ENCODE assay signal across 17 cellular contexts in the genomic region with DNA sequence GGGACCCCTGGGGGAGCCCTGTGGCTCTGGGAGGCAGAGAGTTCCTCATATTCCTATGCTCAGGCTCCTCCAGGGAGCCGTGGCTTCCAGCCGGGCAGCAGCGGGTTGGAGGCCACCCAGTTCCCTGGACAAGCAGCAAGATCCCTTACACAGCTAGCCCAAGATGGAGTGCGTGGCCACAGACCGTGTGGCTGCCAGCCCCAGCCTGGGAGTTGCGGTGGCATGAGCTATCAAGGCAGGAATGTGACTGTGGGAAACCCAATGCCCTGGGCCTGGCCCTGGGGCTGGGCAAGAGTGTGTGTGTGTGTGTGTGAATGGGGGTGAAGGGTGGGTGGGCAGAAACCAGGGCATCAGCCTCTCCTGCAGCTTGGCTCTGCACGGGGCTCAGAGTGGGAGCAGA.
DNase-seq lines count a peak whose midpoint lies in the region; ATAC-seq, FAIRE-seq and TF ChIP-seq lines count a peak whose summit lies in the region.
"Had no signal": no experiment of that assay in that cellular context is flagged by ENCODE, and none has a peak within 500 bp of the region (broad histone marks: within the 10 kb centered on the region; RNA-seq: fewer than 3 reads in every experiment).

No MANE protein-coding gene starts in this region.

- no peaks in the 10 kb centered on the region for H3K36me3 Mint-ChIP-seq in activated T-helper 17 cell treated with anti-CD3 and anti-CD28 coated beads, Interleukin-2, amount 50 U/mL, for 72 hours (ENCODE audit: low read depth)

- H3K27ac ChIP-seq in stomach (no peak overlapping the region), WERI-Rb-1 (no peak overlapping the region)

- no peaks in the 10 kb centered on the region for H3K4me1 Mint-ChIP-seq in activated T-helper 17 cell treated with anti-CD3 and anti-CD28 coated beads, Interleukin-2, amount 50 U/mL, for 72 hours

- H3K27me3 ChIP-seq in stomach, result no peaks in the 10 kb centered on the region
- no peaks in the 10 kb centered on the region for H3K27me3 ChIP-seq in WERI-Rb-1 (ENCODE audit: insufficient read depth, low read depth, severe bottlenecking)

- H3K9me3 ChIP-seq in stomach (no peaks in the 10 kb centered on the region), WERI-Rb-1 (ENCODE audit: severe bottlenecking) (no peaks in the 10 kb centered on the region)

- H3K4me3 ChIP-seq in stomach (no peak overlapping the region), WERI-Rb-1 (ENCODE audit: low read depth, low read length) (no peak overlapping the region)

- H3K4me1 ChIP-seq in stomach, result no peaks in the 10 kb centered on the region

- intact Hi-C loops in stomach (cut with DNase I; ENCODE audit: low total_unique reads), result no loop called here

- H3K27me3 Mint-ChIP-seq in activated T-helper 17 cell treated with anti-CD3 and anti-CD28 coated beads, Interleukin-2, amount 50 U/mL, for 72 hours, result no peaks in the 10 kb centered on the region
- H3K27me3 Mint-ChIP-seq: CD4-positive, alpha-beta T cell had no signal

- no peak for TF ChIP-seq EP300 in stomach (IDR thresholded peaks at IDR 0.05)

- H3K36me3 ChIP-seq in stomach (peaks cover 0 to 2% (median 0%) of the 10 kb centered on the region in 4 donors), WERI-Rb-1 (no peaks in the 10 kb centered on the region)

- WGBS in stomach, 5 donors, result 78 to 93% (median 89%) methylated on average over 5 to 7 of the region's 7 CpGs

- ATAC-seq in HG02610 (IDR thresholded peaks at IDR 0.05; ENCODE audit: unreplicated experiment), result no peak
- ATAC-seq in activated T-helper 17 cell treated with anti-CD3 and anti-CD28 coated beads, Interleukin-2, amount 50 U/mL, for 72 hours (replicated peaks), result no peak

- peak; percentile 48 for DNase-seq in AG08395 (ENCODE audit: low spot score)
- DNase-seq in ELR (ENCODE audit: low read depth), result peak; percentile 14
- DNase-seq in RCC 7860 (ENCODE audit: low spot score), result peak; percentile 22
- peak; percentile 93 for DNase-seq in myocyte (ENCODE audit: low read depth)
- DNase-seq in stomach, result no peak
- DNase-seq in WERI-Rb-1, result no peak
- DNase-seq: Calu3; CD4-positive, alpha-beta T cell; HCEC 1CT; NCI-H146; NCI-H2107; NCI-H345; NCI-H69; NK-92 treated with Interleukin-12 subunit alpha and Interleukin-12 subunit beta, amount 100 ng/mL, for 24 hours; OCI-M1 had no signal

- TF ChIP-seq POLR2A in stomach (IDR thresholded peaks at IDR 0.05), result no peak

- H3K4me3 Mint-ChIP-seq in activated T-helper 17 cell treated with anti-CD3 and anti-CD28 coated beads, Interleukin-2, amount 50 U/mL, for 72 hours, result no peak overlapping the region
- H3K4me3 Mint-ChIP-seq: CD4-positive, alpha-beta T cell had no signal

- TF ChIP-seq CTCF in stomach (IDR thresholded peaks at IDR 0.05) (no peak), WERI-Rb-1 (IDR thresholded peaks at IDR 0.05; ENCODE audit: low read depth, low read length) (no peak)

- FAIRE-seq in RCC 7860 (lab: Jason Lieb, UNC), result no peak

- no peaks in the 10 kb centered on the region for H3K9me3 Mint-ChIP-seq in activated T-helper 17 cell treated with anti-CD3 and anti-CD28 coated beads, Interleukin-2, amount 50 U/mL, for 72 hours
- H3K9me3 Mint-ChIP-seq: CD4-positive, alpha-beta T cell had no signal

- H3K27ac Mint-ChIP-seq in activated T-helper 17 cell treated with anti-CD3 and anti-CD28 coated beads, Interleukin-2, amount 50 U/mL, for 72 hours, result no peak overlapping the region
- H3K27ac Mint-ChIP-seq: CD4-positive, alpha-beta T cell had no signal

Comparison
In these comparisons a context has a peak if more than half of its experiments do, and no peak if none do; other contexts are left out.
1. DNase-seq: peak in AG08395 (single experiment), ELR (single experiment), RCC 7860 (single experiment) and myocyte (single experiment); none in stomach (single experiment) and WERI-Rb-1 (single experiment).